ENCODE assay signal across 1 cellular context in genomic region chr9:133640160-133640559, GRCh38.
TF ChIP-seq lines count a peak whose summit lies in the region.

No MANE protein-coding gene starts in this region.

TF ChIP-seq in HepG2, 621 proteins besides CTCF, POLR2A, EP300 and RAD21:
- 0 out of 2 replicates have a peak, but pooled peaks have one; percentile 22 for TF ChIP-seq ZNF629 (CRISPR knock-in tag; conservative IDR thresholded peaks at IDR 0.05)
- TF ChIP-seq ZKSCAN5 (CRISPR knock-in tag; IDR thresholded peaks at IDR 0.05) = no peak
